6 cellular contexts compared by ENCODE assay signal in the genomic region with DNA sequence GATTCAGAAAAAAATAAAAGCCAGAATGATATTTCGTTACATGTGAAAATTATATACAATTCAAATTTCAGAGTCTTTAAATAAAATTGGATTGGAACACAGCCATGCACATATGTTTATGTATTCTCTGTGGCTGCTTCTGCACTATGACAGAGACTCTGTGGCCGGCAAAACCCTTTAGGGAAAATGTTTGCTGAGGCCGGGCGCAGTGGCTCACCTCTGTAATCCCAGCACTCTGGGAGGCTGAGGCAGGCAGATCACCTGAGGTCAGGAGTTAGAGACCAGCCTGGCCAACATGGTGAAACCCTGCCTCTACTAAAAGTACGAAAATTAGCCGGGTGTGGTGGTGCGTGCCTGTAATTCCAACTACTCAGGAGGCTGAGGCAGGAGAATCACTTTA. TPM values are rescaled to one million over a fixed set of nuclear protein-coding genes. Genes with fewer than 3 reads are reported as not detected.
A peak's percentile ranks its signal among the peaks of the same experiment; 100 is the strongest.
DNase-seq lines count a peak whose midpoint lies in the region; ATAC-seq and TF ChIP-seq lines count a peak whose summit lies in the region.
"Not testable (repeated sequence)": the region's sequence is repeated elsewhere in the genome, so short reads cannot be mapped to it uniquely, and the experiment has no call there.

No MANE protein-coding gene starts in this region.

- not testable (repeated sequence) for H3K4me1 ChIP-seq in trophoblast cell (ENCODE audit: control insufficient read depth in 1 of 2, insufficient read depth in 2 of 2, low read length in 2 of 2)

- H2AK5ac ChIP-seq in trophoblast cell (ENCODE audit: low read length): not testable (repeated sequence)

- not testable (repeated sequence) for H2BK120ac ChIP-seq in trophoblast cell (ENCODE audit: insufficient read depth, low read length, poor library complexity)

- H3K27ac Mint-ChIP-seq in brain: peak overlapping the region in 3 of 5 experiments; percentile 69 to 89 (median 70)
- peak overlapping the region; percentile 10 to 87 (median 29) for H3K27ac Mint-ChIP-seq in nephron

- peak; percentile 55 for DNase-seq in NCI-H82 (lab: John Stamatoyannopoulos, UW)
- DNase-seq in RWPE1 (ENCODE audit: low spot score): not testable (repeated sequence)
- peak; percentile 6 for DNase-seq in Right ventricle myocardium inferior (ENCODE audit: missing footprints)
- peak; percentile 68 to 70 for DNase-seq in trophoblast cell

- WGBS in trophoblast cell (ENCODE audit: extremely low coverage, insufficient coverage, insufficient read length): no CpG with 5 or more reads among the region's 7 CpGs

- H3K18ac ChIP-seq in trophoblast cell (ENCODE audit: low read length): not testable (repeated sequence)

- H4K91ac ChIP-seq in trophoblast cell (ENCODE audit: low read depth, low read length): not testable (repeated sequence)

- H3K27ac ChIP-seq in RWPE1: peak overlapping the region; percentile 34; the same call in 1 of the 2 replicates
- not testable (repeated sequence) for H3K27ac ChIP-seq in trophoblast cell (ENCODE audit: low read depth, low read length)

- not testable (repeated sequence) for H3K9me3 ChIP-seq in trophoblast cell (ENCODE audit: insufficient read depth, low read depth, low read length)

- H3K79me1 ChIP-seq in trophoblast cell (ENCODE audit: low read length): not testable (repeated sequence)

- intact Hi-C loops in Right ventricle myocardium inferior (cut with DNase I): not testable (repeated sequence)

- CTCF ChIA-PET in RWPE1 (lab: Yijun Ruan, JAX): not testable (repeated sequence)

- not testable (repeated sequence) for TF ChIP-seq CTCF in RWPE1 (conservative IDR thresholded peaks at IDR 0.05; ENCODE audit: low read depth); brain (conservative IDR thresholded peaks at IDR 0.05); nephron (IDR thresholded peaks at IDR 0.05; ENCODE audit: unreplicated experiment in 3 of 3)

- not testable (repeated sequence) for H3K14ac ChIP-seq in trophoblast cell (ENCODE audit: low read length)

- not testable (repeated sequence) for H2AFZ ChIP-seq in trophoblast cell (ENCODE audit: insufficient read depth, low read length, poor library complexity)

- not testable (repeated sequence) for H3K27me3 ChIP-seq in trophoblast cell (ENCODE audit: insufficient read depth, low read length)

- not testable (repeated sequence) for ATAC-seq in Right ventricle myocardium inferior

- H3K4me1 Mint-ChIP-seq in brain (peaks cover 23% of the 10 kb centered on the region), nephron (peaks cover 37% of the 10 kb centered on the region)

- not testable (repeated sequence) for H2BK5ac ChIP-seq in trophoblast cell (ENCODE audit: low read depth, low read length, poor library complexity)

- H4K12ac ChIP-seq in trophoblast cell (ENCODE audit: low read depth, low read length): not testable (repeated sequence)

- H3K4me3 Mint-ChIP-seq in brain, nephron: not testable (repeated sequence)

- POLR2A ChIA-PET in RWPE1 (lab: Yijun Ruan, JAX; ENCODE audit: low non-redundant PET): interaction anchor here (0.7 kb wide), 1 partner anchor 17 kb away, joined by 17 read pairs; no protein-coding TSS in a partner anchor

- not testable (repeated sequence) for H3K4me3 ChIP-seq in trophoblast cell (ENCODE audit: low read depth, low read length)

- H3K4me2 ChIP-seq in trophoblast cell (ENCODE audit: low read length): not testable (repeated sequence)

- not testable (repeated sequence) for H3K23ac ChIP-seq in trophoblast cell (ENCODE audit: low read length)

- not testable (repeated sequence) for H3K36me3 Mint-ChIP-seq in brain; nephron (ENCODE audit: low read depth)

- not testable (repeated sequence) for H2BK12ac ChIP-seq in trophoblast cell (ENCODE audit: low read length)

- H3K9me3 Mint-ChIP-seq in brain, nephron: not testable (repeated sequence)

- H4K8ac ChIP-seq in trophoblast cell (ENCODE audit: low read depth, low read length): not testable (repeated sequence)

- not testable (repeated sequence) for H3K4ac ChIP-seq in trophoblast cell (ENCODE audit: low read depth, low read length)

- H3K79me2 ChIP-seq in trophoblast cell (ENCODE audit: control insufficient read depth, insufficient read depth, low read length, poor library complexity): not testable (repeated sequence)

- H3K36me3 ChIP-seq in trophoblast cell (ENCODE audit: control insufficient read depth in 1 of 2, insufficient read depth in 2 of 2, low read length in 2 of 2): not testable (repeated sequence)

- not testable (repeated sequence) for H3K9ac ChIP-seq in trophoblast cell (ENCODE audit: low read length)

- H3K27me3 Mint-ChIP-seq in brain; nephron (ENCODE audit: low read depth): not testable (repeated sequence)

RNA-seq across cellular contexts. Expression of a gene that starts 15.9 kb away (rescaled TPM):
- 110 TPM for polyA plus RNA-seq in brain (ENCODE audit: insufficient read depth, low read depth, low replicate concordance)
- total RNA-seq in Right ventricle myocardium inferior: 58.8 TPM
- 31.8 and 33.8 TPM in 2 replicates for polyA plus RNA-seq in trophoblast cell (2013)
